10 cellular contexts compared by ENCODE assay signal in genomic region chr20:44609006-44609510, GRCh38. TPM values are rescaled to one million over a fixed set of nuclear protein-coding genes. Genes with fewer than 3 reads are reported as not detected.
DNase-seq lines count a peak whose midpoint lies in the region; ATAC-seq, FAIRE-seq and TF ChIP-seq lines count a peak whose summit lies in the region.
"Had no signal": no experiment of that assay in that cellular context is flagged by ENCODE, and none has a peak within 500 bp of the region (broad histone marks: within the 10 kb centered on the region; RNA-seq: fewer than 3 reads in every experiment).

No MANE protein-coding gene starts in this region.

- peaks cover 16% of the 10 kb centered on the region for H3K36me3 Mint-ChIP-seq in stimulated activated memory B cell treated with anti-CD40 and anti-IgM and Interleukin-4, amounts not matched to agents 10 μg/mL and 1 μg/mL and 100 μg/mL, for 72 hours

- no peaks in the 10 kb centered on the region for H3K79me2 ChIP-seq in mammary epithelial cell (ENCODE audit: insufficient read depth, low read length)

- WGBS in mammary epithelial cell (ENCODE audit: low coverage, missing lambda C conversion rate): 47% methylated on average over 6 of the region's 9 CpGs
- 80% methylated on average over 9 of the region's 9 CpGs for WGBS in liver

- ATAC-seq in stimulated activated memory B cell treated with anti-CD40 and anti-IgM and Interleukin-4, amounts not matched to agents 10 μg/mL and 1 μg/mL and 100 μg/mL, for 72 hours: no peak
- ATAC-seq in GM18498 (IDR thresholded peaks at IDR 0.05; ENCODE audit: unreplicated experiment): no peak

- peak overlapping the region; percentile 73 for H3K9ac ChIP-seq in mammary epithelial cell (ENCODE audit: insufficient read depth, low read length)
- peak overlapping the region in 1 of 2 donors; percentile 3 for H3K9ac ChIP-seq in liver (ENCODE audit: low read depth in 1 of 2, low read length in 2 of 2)

- CTCF ChIA-PET in mammary epithelial cell (lab: Charles Lee; ENCODE audit: low non-redundant PET): interaction anchor here (0.6 to 1.4 kb wide), 3 partner anchors 71 to 141 kb away, joined by 3 to 5 read pairs (median 4); no protein-coding TSS in a partner anchor

- H3K27me3 ChIP-seq in mammary epithelial cell (ENCODE audit: insufficient read depth, low read length) (no peaks in the 10 kb centered on the region), liver (ENCODE audit: control insufficient read depth in 4 of 4, insufficient read depth in 4 of 4, low read length in 3 of 4) (no peaks in the 10 kb centered on the region)

- FAIRE-seq in HTR-8/SVneo (lab: Jason Lieb, UNC): peak; percentile 51

- peaks cover 54% of the 10 kb centered on the region for H3K4me1 Mint-ChIP-seq in stimulated activated memory B cell treated with anti-CD40 and anti-IgM and Interleukin-4, amounts not matched to agents 10 μg/mL and 1 μg/mL and 100 μg/mL, for 72 hours

- TF ChIP-seq RAD21 in liver (IDR thresholded peaks at IDR 0.05): no peak

- H3K9me3 Mint-ChIP-seq in stimulated activated memory B cell treated with anti-CD40 and anti-IgM and Interleukin-4, amounts not matched to agents 10 μg/mL and 1 μg/mL and 100 μg/mL, for 72 hours: peaks cover 3% of the 10 kb centered on the region

- H4K20me1 ChIP-seq in mammary epithelial cell (ENCODE audit: insufficient read depth, low read length): no peaks in the 10 kb centered on the region

- no peaks in the 10 kb centered on the region for H3K27me3 Mint-ChIP-seq in stimulated activated memory B cell treated with anti-CD40 and anti-IgM and Interleukin-4, amounts not matched to agents 10 μg/mL and 1 μg/mL and 100 μg/mL, for 72 hours

- dilution Hi-C loops in mammary epithelial cell (cut with HindIII; ENCODE audit: low sequenced_read_pairs): no loop called here

- no peak overlapping the region for H3K4me3 Mint-ChIP-seq in stimulated activated memory B cell treated with anti-CD40 and anti-IgM and Interleukin-4, amounts not matched to agents 10 μg/mL and 1 μg/mL and 100 μg/mL, for 72 hours

- no peak overlapping the region for H3K4me3 ChIP-seq in mammary epithelial cell (replicated peaks in 1 of 3; ENCODE audit: insufficient read depth in 1 of 3, low read depth in 2 of 3, low read length in 3 of 3)
- no peak overlapping the region for H3K4me3 ChIP-seq in liver (ENCODE audit: low read depth in 1 of 3, low read length in 3 of 3)

- intact Hi-C loops in mammary epithelial cell (cut with micrococcal nuclease): no loop called here

- H3K4me1 ChIP-seq in mammary epithelial cell (ENCODE audit: insufficient read depth, low read length) (peaks cover 12% of the 10 kb centered on the region), liver (ENCODE audit: control insufficient read depth in 4 of 4, insufficient read depth in 4 of 4, low read length in 3 of 4) (peaks cover 2 to 26% (median 24%) of the 10 kb centered on the region in 4 donors)

- H2AFZ ChIP-seq in mammary epithelial cell (ENCODE audit: low read depth, low read length): peak overlapping the region; percentile 96

- peak overlapping the region; percentile 79 for H3K4me2 ChIP-seq in mammary epithelial cell (ENCODE audit: insufficient read depth, low read depth, low read length)

- H3K36me3 ChIP-seq in mammary epithelial cell (ENCODE audit: insufficient read depth, low read length) (no peaks in the 10 kb centered on the region), liver (ENCODE audit: control insufficient read depth in 4 of 4, insufficient read depth in 3 of 4, low read depth in 1 of 4, low read length in 3 of 4) (peaks cover 0 to 5% (median 0%) of the 10 kb centered on the region in 4 donors)

- DNase-seq in HTR-8/SVneo (ENCODE audit: insufficient read length, low spot score) (no peak), mammary epithelial cell (no peak), amniotic stem cell (lab: John Stamatoyannopoulos, UW) (no peak), T-helper 2 cell (no peak), HUDEP-2 (lab: John Stamatoyannopoulos, UW; ENCODE audit: unreplicated experiment in 76 of 76) (no peak)
- DNase-seq: activated T-cell treated with anti-CD3 and anti-CD28 coated beads, Interleukin-2, amount 50 U/mL, for 48 hours; foreskin melanocyte had no signal

- TF ChIP-seq CTCF in mammary epithelial cell (conservative IDR thresholded peaks at IDR 0.05 in 1 of 2, IDR thresholded peaks at IDR 0.05 in 1 of 2; ENCODE audit: extremely low read depth in 1 of 2, insufficient read depth in 1 of 2, low read depth in 1 of 2, low read length in 2 of 2) (no peak), liver (IDR thresholded peaks at IDR 0.05; ENCODE audit: low read depth, low read length, missing input control) (no peak)

- no peaks in the 10 kb centered on the region for H3K9me3 ChIP-seq in mammary epithelial cell (replicated peaks; ENCODE audit: insufficient read depth, low read length)
- H3K9me3 ChIP-seq in liver (ENCODE audit: control insufficient read depth in 4 of 4, low read length in 3 of 4): no peaks in the 10 kb centered on the region

- BruUV-seq in mammary epithelial cell (replicated peaks; lab: Mats Ljungman, UMichigan): no TSS peak

- in situ Hi-C loops in mammary epithelial cell (cut with MboI; ENCODE audit: low sequenced_read_pairs in 2 of 2): loop anchor here (10.0 to 25.0 kb wide), 3 partner anchors 224 to 397 kb away; partner anchors contain the start of gene OSER1 (in 2 of the 2)

- H3K27ac ChIP-seq in mammary epithelial cell (ENCODE audit: insufficient read depth, low read depth, low read length): peak overlapping the region; percentile 79
- H3K27ac ChIP-seq in liver (ENCODE audit: low read depth in 1 of 2, low read length in 2 of 2): peak overlapping the region; percentile 72 to 78

- H3K27ac Mint-ChIP-seq in stimulated activated memory B cell treated with anti-CD40 and anti-IgM and Interleukin-4, amounts not matched to agents 10 μg/mL and 1 μg/mL and 100 μg/mL, for 72 hours: peak overlapping the region; percentile 84

TF ChIP-seq in liver, 16 proteins besides CTCF, POLR2A, EP300 and RAD21:
- no peak for TF ChIP-seq ATF3 (IDR thresholded peaks at IDR 0.05)

RNA-seq across cellular contexts. Expression of gene PKIG, which starts 26.7 kb away (rescaled TPM):
- total RNA-seq in mammary epithelial cell: 10 to 100 TPM; 13.7 to 15.2 TPM
- polyA plus RNA-seq in mammary epithelial cell: 9.7 TPM
- polyA minus RNA-seq in mammary epithelial cell: 10.6 TPM
- total RNA-seq in liver: 10 to 100 TPM; 10.6 to 23.1 TPM
- polyA plus RNA-seq in liver: 10 to 100 TPM; 23.7 to 24.3 TPM

RNA-seq across cellular contexts. Expression of gene ADA, which starts 42.4 kb away (rescaled TPM):
- 10 to 100 TPM in 1 of 2 donors, 1 to 10 TPM in 1; 4.2 to 10.5 TPM for total RNA-seq in mammary epithelial cell
- polyA plus RNA-seq in mammary epithelial cell: 23.0 TPM
- 9.3 TPM for polyA minus RNA-seq in mammary epithelial cell
- total RNA-seq in liver: 1 to 10 TPM; 2.9 to 7.7 TPM
- 1 to 10 TPM; 2.9 to 3.1 TPM for polyA plus RNA-seq in liver
